ENCODE assay signal across 25 cellular contexts in genomic region chr6:97812940-97813339, GRCh38.
"Had no signal": no experiment of that assay in that cellular context is flagged by ENCODE, and none has a peak within 500 bp of the region (broad histone marks: within the 10 kb centered on the region; RNA-seq: fewer than 3 reads in every experiment).

No MANE protein-coding gene starts in this region.

- H3K27ac ChIP-seq: ascending aorta had no signal

- ATAC-seq: activated CD8-positive, alpha-beta memory T cell treated with anti-CD3 and anti-CD28 coated beads, Interleukin-2, amount 10 ng/mL, durations not matched to agents 7 days and 5 days; activated naive CD4-positive, alpha-beta T cell treated with anti-CD3 and anti-CD28 coated beads, Interleukin-2, amount 50 U/mL, for 72 hours; activated naive CD8-positive, alpha-beta T cell treated with anti-CD3 and anti-CD28 coated beads, Interleukin-2, amount 50 U/mL, for 24 hours; PC-3 had no signal

- H3K36me3 Mint-ChIP-seq: activated CD8-positive, alpha-beta memory T cell treated with anti-CD3 and anti-CD28 coated beads, Interleukin-2, amount 10 ng/mL, durations not matched to agents 7 days and 5 days; activated naive CD4-positive, alpha-beta T cell treated with anti-CD3 and anti-CD28 coated beads, Interleukin-2, amount 50 U/mL, for 72 hours had no signal

- FAIRE-seq: RCC 7860 had no signal

- H3K9me3 ChIP-seq: ascending aorta had no signal

- H3K27me3 Mint-ChIP-seq: activated CD4-positive, alpha-beta T cell treated with anti-CD3 and anti-CD28 coated beads, Interleukin-2, amount 10 ng/mL, durations not matched to agents 24 days and 14 days; activated CD8-positive, alpha-beta memory T cell treated with anti-CD3 and anti-CD28 coated beads, Interleukin-2, amount 10 ng/mL, durations not matched to agents 7 days and 5 days; activated naive CD8-positive, alpha-beta T cell treated with anti-CD3 and anti-CD28 coated beads, Interleukin-2, amount 50 U/mL, for 24 hours; activated T-cell treated with anti-CD3 and anti-CD28 coated beads, Interleukin-2, amount 50 U/mL, for 24 hours; brain; central memory CD8-positive, alpha-beta T cell had no signal

- H3K9me3 Mint-ChIP-seq: activated CD4-positive, alpha-beta T cell treated with anti-CD3 and anti-CD28 coated beads, Interleukin-2, amount 10 ng/mL, durations not matched to agents 24 days and 14 days; activated naive CD8-positive, alpha-beta T cell treated with anti-CD3 and anti-CD28 coated beads, Interleukin-2, amount 50 U/mL, for 24 hours; activated T-helper 1 cell treated with anti-CD3 and anti-CD28 coated beads, Interleukin-12 subunit alpha, Interleukin-12 subunit beta, Interleukin-2, Interleukin-4 antibody, amounts not matched to agents 30 ng/mL and 10 ng/mL and 1 ng/mL, durations not matched to agents 14 hours and 24 hours and 36 hours; T-helper 1 cell treated with Interleukin-12 subunit alpha and Interleukin-12 subunit beta and Interleukin-4 antibody, amounts not matched to agents 30 μg/mL and 1 μg/mL, for 36 hours had no signal

- H3K4me1 Mint-ChIP-seq: activated CD4-positive, alpha-beta T cell treated with anti-CD3 and anti-CD28 coated beads, Interleukin-2, amount 10 ng/mL, durations not matched to agents 24 days and 14 days; activated CD8-positive, alpha-beta memory T cell treated with anti-CD3 and anti-CD28 coated beads, Interleukin-2, amount 10 ng/mL, durations not matched to agents 7 days and 5 days; activated naive CD8-positive, alpha-beta T cell treated with anti-CD3 and anti-CD28 coated beads, Interleukin-2, amount 50 U/mL, for 24 hours; central memory CD8-positive, alpha-beta T cell had no signal

- H3K36me3 ChIP-seq: ascending aorta had no signal

- H3K4me3 ChIP-seq: ascending aorta had no signal

- H3K27ac Mint-ChIP-seq: activated CD4-positive, alpha-beta T cell treated with anti-CD3 and anti-CD28 coated beads, Interleukin-2, amount 10 ng/mL, durations not matched to agents 24 days and 14 days; activated CD8-positive, alpha-beta memory T cell treated with anti-CD3 and anti-CD28 coated beads, Interleukin-2, amount 10 ng/mL, durations not matched to agents 7 days and 5 days; activated naive CD4-positive, alpha-beta T cell treated with anti-CD3 and anti-CD28 coated beads, Interleukin-2, amount 50 U/mL, for 72 hours; activated naive CD8-positive, alpha-beta T cell treated with anti-CD3 and anti-CD28 coated beads, Interleukin-2, amount 50 U/mL, for 24 hours; activated T-cell treated with anti-CD3 and anti-CD28 coated beads, Interleukin-2, amount 50 U/mL, for 24 hours; activated T-helper 1 cell treated with anti-CD3 and anti-CD28 coated beads, Interleukin-12 subunit alpha, Interleukin-12 subunit beta, Interleukin-2, Interleukin-4 antibody, amounts not matched to agents 30 ng/mL and 10 ng/mL and 1 ng/mL, durations not matched to agents 14 hours and 24 hours and 36 hours; T-helper 1 cell treated with Interleukin-12 subunit alpha and Interleukin-12 subunit beta and Interleukin-4 antibody, amounts not matched to agents 30 μg/mL and 1 μg/mL, for 36 hours had no signal

- DNase-seq: activated CD4-positive, alpha-beta T cell treated with anti-CD3 and anti-CD28 coated beads, Interleukin-2, amount 10 ng/mL, durations not matched to agents 24 days and 14 days; activated CD4-positive, alpha-beta T cell treated with anti-CD3 and anti-CD28 coated beads, Interleukin-2, amount 50 U/mL, for 48 hours; activated CD4-positive, CD25-positive, alpha-beta regulatory T cell treated with anti-CD3 and anti-CD28 coated beads, Interleukin-2, amount 50 U/mL, for 72 hours; activated CD8-positive, alpha-beta memory T cell treated with anti-CD3 and anti-CD28 coated beads, Interleukin-2, amount 10 ng/mL, durations not matched to agents 7 days and 5 days; activated effector memory CD4-positive, alpha-beta T cell treated with anti-CD3 and anti-CD28 coated beads, Interleukin-2, amount 50 U/mL, for 16 hours; activated naive CD4-positive, alpha-beta T cell treated with Interleukin-2 at 50 U/mL for 16 hours; activated naive CD8-positive, alpha-beta T cell treated with anti-CD3 and anti-CD28 coated beads, Interleukin-2, amount 50 U/mL, for 24 hours; activated T-cell treated with anti-CD3 and anti-CD28 coated beads, Interleukin-2, amount 50 U/mL, for 24 hours; amniotic stem cell; Karpas-422; MM.1S; NCI-H1105 treated with DMSO at 0.1 percent for 48 hours; NCI-H146; NCI-H187 treated with DMSO at 0.1 percent for 48 hours; NCI-H2081 treated with DMSO at 0.1 percent for 48 hours; NCI-H446; PC-3; SHP77 treated with DMSO at 0.1 percent for 48 hours had no signal

- H3K27me3 ChIP-seq: ascending aorta had no signal

- H3K4me1 ChIP-seq: ascending aorta had no signal

- H3K4me3 Mint-ChIP-seq: activated CD4-positive, alpha-beta T cell treated with anti-CD3 and anti-CD28 coated beads, Interleukin-2, amount 10 ng/mL, durations not matched to agents 24 days and 14 days; activated CD8-positive, alpha-beta memory T cell treated with anti-CD3 and anti-CD28 coated beads, Interleukin-2, amount 10 ng/mL, durations not matched to agents 7 days and 5 days; activated naive CD8-positive, alpha-beta T cell treated with anti-CD3 and anti-CD28 coated beads, Interleukin-2, amount 50 U/mL, for 24 hours; activated T-cell treated with anti-CD3 and anti-CD28 coated beads, Interleukin-2, amount 50 U/mL, for 24 hours; activated T-helper 1 cell treated with anti-CD3 and anti-CD28 coated beads, Interleukin-12 subunit alpha, Interleukin-12 subunit beta, Interleukin-2, Interleukin-4 antibody, amounts not matched to agents 30 ng/mL and 10 ng/mL and 1 ng/mL, durations not matched to agents 14 hours and 24 hours and 36 hours; central memory CD8-positive, alpha-beta T cell; T-helper 1 cell treated with Interleukin-12 subunit alpha and Interleukin-12 subunit beta and Interleukin-4 antibody, amounts not matched to agents 30 μg/mL and 1 μg/mL, for 36 hours had no signal
